In the genomic region with DNA sequence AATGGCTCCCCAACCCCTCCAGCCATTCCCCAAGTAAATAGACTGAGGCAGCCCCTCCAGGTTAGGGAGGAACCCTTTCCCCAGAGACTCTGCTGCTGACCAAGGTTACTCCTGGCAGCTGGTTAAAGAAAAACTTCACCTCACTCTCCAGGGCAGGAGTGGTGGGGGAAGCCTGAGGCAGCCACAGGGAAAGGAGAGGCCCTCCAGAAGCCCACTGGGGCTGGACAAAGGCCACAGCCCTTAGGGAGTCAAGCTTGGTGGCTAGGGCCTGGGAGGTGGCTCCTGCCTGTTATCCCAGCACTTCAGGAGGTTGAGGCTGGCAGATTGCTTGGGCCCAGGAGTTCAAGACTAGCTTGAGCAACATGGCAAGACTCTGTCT, we compare ENCODE assay signal across 9 cellular contexts. TPM values are rescaled to one million over a fixed set of nuclear protein-coding genes. Genes with fewer than 3 reads are reported as not detected.
DNase-seq lines count a peak whose midpoint lies in the region; ATAC-seq, FAIRE-seq and TF ChIP-seq lines count a peak whose summit lies in the region.
"Had no signal": no experiment of that assay in that cellular context is flagged by ENCODE, and none has a peak within 500 bp of the region (broad histone marks: within the 10 kb centered on the region; RNA-seq: fewer than 3 reads in every experiment).

No MANE protein-coding gene starts in this region.

- no peak for TF ChIP-seq EP300 in SK-N-SH (IDR thresholded peaks at IDR 0.05; ENCODE audit: borderline replicate concordance in 1 of 2, low read depth in 1 of 2, low read length in 1 of 2)

- peak overlapping the region; percentile 88 to 90 for H3K27ac Mint-ChIP-seq in activated naive CD4-positive, alpha-beta T cell treated with anti-CD3 and anti-CD28 coated beads, Interleukin-2, amount 50 U/mL, for 72 hours

- H4K20me1 ChIP-seq in SK-N-SH (ENCODE audit: insufficient read depth) = no peaks in the 10 kb centered on the region

- H3K9me3 ChIP-seq in SK-N-SH (no peaks in the 10 kb centered on the region), kidney (ENCODE audit: control insufficient read depth in 1 of 2, low read length in 2 of 2) (no peaks in the 10 kb centered on the region), stomach smooth muscle (ENCODE audit: control insufficient read depth in 2 of 2, low read length in 2 of 2) (no peaks in the 10 kb centered on the region)

- H3K9me2 ChIP-seq in SK-N-SH = no peaks in the 10 kb centered on the region

- CTCF ChIA-PET in SK-N-SH (lab: Yijun Ruan, JAX) = interaction anchor here (0.6 to 4.8 kb wide), 9 partner anchors 10 to 160 kb away, joined by 3 to 45 read pairs (median 5); a partner anchor contains a TSS

- no peak for DNase-seq in SK-N-SH
- no peak for DNase-seq in activated naive CD4-positive, alpha-beta T cell treated with anti-CD3 and anti-CD28 coated beads, Interleukin-2, amount 50 U/mL, for 72 hours (ENCODE audit: low spot score in 2 of 2)
- no peak for DNase-seq in kidney
- DNase-seq in NCI-H2081 treated with DMSO at 0.1 percent for 48 hours (lab: John Stamatoyannopoulos, UW) = no peak
- DNase-seq in hippocampal formation (lab: John Stamatoyannopoulos, UW) = no peak
- DNase-seq in amniotic stem cell (lab: John Stamatoyannopoulos, UW) = no peak
- DNase-seq: 8988T had no signal

- H3K79me2 ChIP-seq in SK-N-SH (ENCODE audit: insufficient read depth) = peaks cover 40% of the 10 kb centered on the region

- TF ChIP-seq CTCF in SK-N-SH (IDR thresholded peaks at IDR 0.05) = no peak
- no peak for TF ChIP-seq CTCF in kidney (IDR thresholded peaks at IDR 0.05; ENCODE audit: borderline replicate concordance, extremely low read depth, insufficient read depth)

- no peak for ATAC-seq in SK-N-SH treated with all-trans-retinoic acid at 6 μM for 48 hours
- ATAC-seq in activated naive CD4-positive, alpha-beta T cell treated with anti-CD3 and anti-CD28 coated beads, Interleukin-2, amount 50 U/mL, for 72 hours = no peak

- peak overlapping the region in 1 of 2 experiments; percentile 2; a peak in 2 of 4 replicates for H3K27ac ChIP-seq in SK-N-SH (ENCODE audit: low read depth in 2 of 2, low read length in 1 of 2)
- H3K27ac ChIP-seq in kidney (ENCODE audit: low read depth in 2 of 2, low read length in 2 of 2) = peak overlapping the region; percentile 89 to 97
- H3K27ac ChIP-seq in stomach smooth muscle (ENCODE audit: low read length) = peak overlapping the region; percentile 93

- H3K4me1 ChIP-seq in SK-N-SH (ENCODE audit: control insufficient read depth in 1 of 2, insufficient read depth in 2 of 2, low read depth in 1 of 2, low read length in 1 of 2) = peaks cover 5 to 21% of the 10 kb centered on the region in 2 experiments; a peak in 3 of 4 replicates
- H3K4me1 ChIP-seq in kidney (ENCODE audit: control insufficient read depth in 1 of 2, insufficient read depth in 1 of 2, low read depth in 1 of 2, low read length in 2 of 2) = peaks cover 4 to 30% of the 10 kb centered on the region in 2 donors
- H3K4me1 ChIP-seq in stomach smooth muscle (ENCODE audit: control insufficient read depth, insufficient read depth, low read length) = peaks cover 26% of the 10 kb centered on the region

- no peak for FAIRE-seq in kidney (lab: Jason Lieb, UNC)

- H3K9ac ChIP-seq in SK-N-SH = no peak overlapping the region
- peak overlapping the region; percentile 74 to 89 for H3K9ac ChIP-seq in kidney (ENCODE audit: low read length in 2 of 2)
- peak overlapping the region; percentile 79 to 84 for H3K9ac ChIP-seq in stomach smooth muscle (ENCODE audit: low read length in 2 of 2)

- H3K4me2 ChIP-seq in SK-N-SH = peak overlapping the region; percentile 97

- H2AFZ ChIP-seq in SK-N-SH (ENCODE audit: low read depth) = no peak overlapping the region

- H3K4me3 ChIP-seq in SK-N-SH (ENCODE audit: low read depth in 2 of 2, low read length in 1 of 2) (peak overlapping the region in 1 of 2 experiments; percentile 90; a peak in 2 of 4 replicates), kidney (ENCODE audit: low read length in 2 of 2) (peak overlapping the region; percentile 77 to 82), stomach smooth muscle (ENCODE audit: low read length in 2 of 2) (no peak overlapping the region)

- H3K9me3 Mint-ChIP-seq in activated naive CD4-positive, alpha-beta T cell treated with anti-CD3 and anti-CD28 coated beads, Interleukin-2, amount 50 U/mL, for 72 hours = no peaks in the 10 kb centered on the region

- no peaks in the 10 kb centered on the region for H3K36me3 Mint-ChIP-seq in activated naive CD4-positive, alpha-beta T cell treated with anti-CD3 and anti-CD28 coated beads, Interleukin-2, amount 50 U/mL, for 72 hours

- POLR2A ChIA-PET in SK-N-SH (lab: Yijun Ruan, JAX) = interaction anchor here (0.7 to 4.3 kb wide), 7 partner anchors 9 to 171 kb away, joined by 3 to 42 read pairs (median 4); a partner anchor contains a TSS

- peaks cover 20% of the 10 kb centered on the region for H3F3A ChIP-seq in SK-N-SH (replicated peaks; ENCODE audit: insufficient read depth)

- H3K27me3 ChIP-seq in SK-N-SH (ENCODE audit: insufficient read depth) (no peaks in the 10 kb centered on the region), stomach smooth muscle (ENCODE audit: control insufficient read depth in 1 of 2, insufficient read depth in 2 of 2, low read length in 2 of 2) (no peaks in the 10 kb centered on the region)

- intact Hi-C loops in kidney (cut with DNase I) = no loop called here

- TF ChIP-seq RAD21 in SK-N-SH (IDR thresholded peaks at IDR 0.05; ENCODE audit: low read length) = no peak

- H3K36me3 ChIP-seq in SK-N-SH (replicated peaks in 1 of 2; ENCODE audit: control insufficient read depth in 1 of 2, insufficient read depth in 2 of 2, low read length in 1 of 2) (peaks cover 0 to 5% of the 10 kb centered on the region in 2 experiments), kidney (ENCODE audit: control insufficient read depth in 1 of 2, insufficient read depth in 2 of 2, low read length in 2 of 2) (peaks cover 3 to 7% of the 10 kb centered on the region in 2 donors), stomach smooth muscle (ENCODE audit: control insufficient read depth in 2 of 2, insufficient read depth in 2 of 2, low read length in 2 of 2) (no peaks in the 10 kb centered on the region)

TF ChIP-seq in SK-N-SH, 30 proteins besides CTCF, POLR2A, EP300 and RAD21 (continues in another document):
- no peak for TF ChIP-seq GABPA (IDR thresholded peaks at IDR 0.05; ENCODE audit: low read depth)

TF ChIP-seq in SK-N-SH treated with all-trans-retinoic acid at 6 μM for 48 hours, 23 proteins besides CTCF, POLR2A, EP300 and RAD21 (continues in another document):
- TF ChIP-seq ISL1 (CRISPR knock-in tag; IDR thresholded peaks at IDR 0.05) = no peak
- TF ChIP-seq, protein P1, sequence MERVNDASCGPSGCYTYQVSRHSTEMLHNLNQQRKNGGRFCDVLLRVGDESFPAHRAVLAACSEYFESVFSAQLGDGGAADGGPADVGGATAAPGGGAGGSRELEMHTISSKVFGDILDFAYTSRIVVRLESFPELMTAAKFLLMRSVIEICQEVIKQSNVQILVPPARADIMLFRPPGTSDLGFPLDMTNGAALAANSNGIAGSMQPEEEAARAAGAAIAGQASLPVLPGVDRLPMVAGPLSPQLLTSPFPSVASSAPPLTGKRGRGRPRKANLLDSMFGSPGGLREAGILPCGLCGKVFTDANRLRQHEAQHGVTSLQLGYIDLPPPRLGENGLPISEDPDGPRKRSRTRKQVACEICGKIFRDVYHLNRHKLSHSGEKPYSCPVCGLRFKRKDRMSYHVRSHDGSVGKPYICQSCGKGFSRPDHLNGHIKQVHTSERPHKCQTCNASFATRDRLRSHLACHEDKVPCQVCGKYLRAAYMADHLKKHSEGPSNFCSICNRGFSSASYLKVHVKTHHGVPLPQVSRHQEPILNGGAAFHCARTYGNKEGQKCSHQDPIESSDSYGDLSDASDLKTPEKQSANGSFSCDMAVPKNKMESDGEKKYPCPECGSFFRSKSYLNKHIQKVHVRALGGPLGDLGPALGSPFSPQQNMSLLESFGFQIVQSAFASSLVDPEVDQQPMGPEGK (CRISPR knock-in tag; IDR thresholded peaks at IDR 0.05; ENCODE audit: borderline replicate concordance) = no peak

RNA-seq across cellular contexts. Expression of a gene that starts 0.9 kb away (rescaled TPM):
- polyA plus RNA-seq in SK-N-SH (2012; rRNA removed) (93.0 and 96.2 TPM in 2 replicates), kidney (ENCODE audit: insufficient read depth, low read depth, low replicate concordance) (856 TPM)
- polyA plus RNA-seq in SK-N-SH (2012; cell fraction: cytosol; rRNA removed) = 44.0 and 62.5 TPM in 2 replicates
- polyA plus RNA-seq in SK-N-SH (2012; cell fraction: nucleus; rRNA removed) = 136 and 173 TPM in 2 replicates
- total RNA-seq in activated naive CD4-positive, alpha-beta T cell treated with anti-CD3 and anti-CD28 coated beads, Interleukin-2, amount 50 U/mL, for 72 hours = 10 to 100 TPM; 54.7 to 78.5 TPM
- 68.1 TPM for total RNA-seq in kidney

RNA-seq across cellular contexts. Expression of a gene that starts 9.4 kb away (rescaled TPM):
- polyA plus RNA-seq in SK-N-SH (2012; rRNA removed) = 22.1 and 31.5 TPM in 2 replicates
- 18.6 and 24.8 TPM in 2 replicates for polyA plus RNA-seq in SK-N-SH (2012; cell fraction: cytosol; rRNA removed)
- 13.5 and 18.1 TPM in 2 replicates for polyA plus RNA-seq in SK-N-SH (2012; cell fraction: nucleus; rRNA removed)
- total RNA-seq in activated naive CD4-positive, alpha-beta T cell treated with anti-CD3 and anti-CD28 coated beads, Interleukin-2, amount 50 U/mL, for 72 hours = 1 to 10 TPM; 7.7 to 9.0 TPM
- 20.7 TPM for total RNA-seq in kidney
- 50.5 TPM for polyA plus RNA-seq in kidney (ENCODE audit: insufficient read depth, low read depth, low replicate concordance)

RNA-seq across cellular contexts. Expression of a gene that starts 10.4 kb away (rescaled TPM):
- 64.1 and 88.3 TPM in 2 replicates for polyA plus RNA-seq in SK-N-SH (2012; rRNA removed)
- polyA plus RNA-seq in SK-N-SH (2012; cell fraction: cytosol; rRNA removed) = 45.6 and 58.3 TPM in 2 replicates
- polyA plus RNA-seq in SK-N-SH (2012; cell fraction: nucleus; rRNA removed) = 45.8 and 64.4 TPM in 2 replicates
- 10 to 100 TPM; 21.4 to 62.4 TPM for total RNA-seq in activated naive CD4-positive, alpha-beta T cell treated with anti-CD3 and anti-CD28 coated beads, Interleukin-2, amount 50 U/mL, for 72 hours
- total RNA-seq in kidney = 73.5 TPM
- polyA plus RNA-seq in kidney (ENCODE audit: insufficient read depth, low read depth, low replicate concordance) = 207 TPM

RNA-seq across cellular contexts. Expression of a gene that starts 11.4 kb away (rescaled TPM):
- 3,173 and 3,642 TPM in 2 replicates for polyA plus RNA-seq in SK-N-SH (2012; rRNA removed)
- polyA plus RNA-seq in SK-N-SH (2012; cell fraction: cytosol; rRNA removed) = 2,707 and 3,782 TPM in 2 replicates
- polyA plus RNA-seq in SK-N-SH (2012; cell fraction: nucleus; rRNA removed) = 883 and 941 TPM in 2 replicates
- total RNA-seq in activated naive CD4-positive, alpha-beta T cell treated with anti-CD3 and anti-CD28 coated beads, Interleukin-2, amount 50 U/mL, for 72 hours = 1,000 to 10,000 TPM; 1,489 to 1,761 TPM
- total RNA-seq in kidney = 785 TPM
- polyA plus RNA-seq in kidney (ENCODE audit: insufficient read depth, low read depth, low replicate concordance) = 1,416 TPM

RNA-seq across cellular contexts. Expression of a gene that starts 17.0 kb away (rescaled TPM):
- polyA plus RNA-seq in SK-N-SH (2012; rRNA removed) (97.4 and 118 TPM in 2 replicates), kidney (ENCODE audit: insufficient read depth, low read depth, low replicate concordance) (34.0 TPM)
- 43.8 and 61.7 TPM in 2 replicates for polyA plus RNA-seq in SK-N-SH (2012; cell fraction: cytosol; rRNA removed)
- 499 and 538 TPM in 2 replicates for polyA plus RNA-seq in SK-N-SH (2012; cell fraction: nucleus; rRNA removed)
- 10 to 100 TPM; 11.3 to 14.3 TPM for total RNA-seq in activated naive CD4-positive, alpha-beta T cell treated with anti-CD3 and anti-CD28 coated beads, Interleukin-2, amount 50 U/mL, for 72 hours
- total RNA-seq in kidney = 31.7 TPM

Comparison
In these comparisons a context has a peak if more than half of its experiments do, and no peak if none do; other contexts are left out.
1. H3K4me3 ChIP-seq: peak in kidney (2 of 2); none in stomach smooth muscle (0 of 2).